Comparison of ENCODE assay signal across 13 cellular contexts in genomic region chr2:9952856-9953503, GRCh38. TPM values are rescaled to one million over a fixed set of nuclear protein-coding genes. Genes with fewer than 3 reads are reported as not detected.
DNase-seq lines count a peak whose midpoint lies in the region; ATAC-seq and TF ChIP-seq lines count a peak whose summit lies in the region.
"Had no signal": no experiment of that assay in that cellular context is flagged by ENCODE, and none has a peak within 500 bp of the region (broad histone marks: within the 10 kb centered on the region; RNA-seq: fewer than 3 reads in every experiment).

No MANE protein-coding gene starts in this region.

- no peak overlapping the region for H3K23ac ChIP-seq in neuronal stem cell (ENCODE audit: low read depth, low read length, poor library complexity)

- peak overlapping the region; percentile 62 to 94 for H3K27ac ChIP-seq in breast epithelium
- no peak overlapping the region for H3K27ac ChIP-seq in liver (ENCODE audit: low read depth in 1 of 2, low read length in 2 of 2)
- H3K27ac ChIP-seq in neuronal stem cell (replicated peaks; ENCODE audit: low read length) = no peak overlapping the region

- H3K9ac ChIP-seq in liver (ENCODE audit: low read depth in 1 of 2, low read length in 2 of 2) (peak overlapping the region; percentile 72 to 87), neuronal stem cell (ENCODE audit: low read depth, low read length, poor library complexity) (no peak overlapping the region)

- H2BK15ac ChIP-seq in neuronal stem cell (ENCODE audit: low read length) = no peak overlapping the region

- no peak overlapping the region for H3K4me2 ChIP-seq in neuronal stem cell (ENCODE audit: insufficient read depth, low read length, poor library complexity, severe bottlenecking)

- H3K4me1 Mint-ChIP-seq in MCF 10A (ENCODE audit: insufficient read depth, unreplicated experiment) = peaks cover 6% of the 10 kb centered on the region
- H3K4me1 Mint-ChIP-seq in activated CD4-positive, alpha-beta memory T cell treated with anti-CD3 and anti-CD28 coated beads for 36 hours (ENCODE audit: low read depth) = peaks cover 5% of the 10 kb centered on the region

- no peak overlapping the region for H4K91ac ChIP-seq in neuronal stem cell (ENCODE audit: low read depth, low read length, poor library complexity)

- POLR2A ChIA-PET in MCF 10A (lab: Yijun Ruan, JAX) = interaction anchor here (0.6 to 1.1 kb wide), 4 partner anchors 19 to 667 kb away, joined by 3 to 5 read pairs (median 3); no protein-coding TSS in a partner anchor
- POLR2A ChIA-PET in activated CD4-positive, alpha-beta memory T cell treated with anti-CD3 and anti-CD28 coated beads for 36 hours (lab: Charles Lee) = no interaction called here

- H3K4me3 Mint-ChIP-seq in MCF 10A (ENCODE audit: unreplicated experiment) = no peak overlapping the region
- peak overlapping the region; percentile 62 for H3K4me3 Mint-ChIP-seq in activated CD4-positive, alpha-beta memory T cell treated with anti-CD3 and anti-CD28 coated beads for 36 hours

- peaks cover 0 to 3% of the 10 kb centered on the region in 2 donors for H3K4me1 ChIP-seq in breast epithelium
- H3K4me1 ChIP-seq in liver (ENCODE audit: control insufficient read depth in 4 of 4, insufficient read depth in 4 of 4, low read length in 3 of 4) = peaks cover 0 to 18% (median 9%) of the 10 kb centered on the region in 4 donors
- H3K4me1 ChIP-seq in neuronal stem cell (ENCODE audit: control insufficient read depth in 2 of 2, insufficient read depth in 1 of 2, low read depth in 1 of 2, low read length in 2 of 2) = peaks cover 2 to 3% of the 10 kb centered on the region in 2 donors

- CTCF ChIA-PET in MCF 10A (lab: Yijun Ruan, JAX) = interaction anchor here (1.0 kb wide), 1 partner anchor 139 kb away, joined by 3 read pairs; no protein-coding TSS in a partner anchor
- CTCF ChIA-PET in activated CD4-positive, alpha-beta memory T cell treated with anti-CD3 and anti-CD28 coated beads for 36 hours (lab: Charles Lee) = interaction anchor here (0.7 to 1.8 kb wide), 3 partner anchors 31 to 154 kb away, joined by 3 to 9 read pairs (median 3); no protein-coding TSS in a partner anchor

- H3K27ac Mint-ChIP-seq in MCF 10A (ENCODE audit: low read depth, unreplicated experiment) = no peak overlapping the region
- H3K27ac Mint-ChIP-seq in activated CD4-positive, alpha-beta memory T cell treated with anti-CD3 and anti-CD28 coated beads for 36 hours = no peak overlapping the region

- no peaks in the 10 kb centered on the region for H3K79me1 ChIP-seq in neuronal stem cell (ENCODE audit: low read depth, low read length)

- ATAC-seq in HG02588 (IDR thresholded peaks at IDR 0.05; ENCODE audit: unreplicated experiment) = no peak

- H2BK5ac ChIP-seq in neuronal stem cell (ENCODE audit: low read length) = no peak overlapping the region

- H3K4me3 ChIP-seq in breast epithelium (peak overlapping the region in 2 of 3 donors; percentile 75 to 93), liver (ENCODE audit: low read depth in 1 of 3, low read length in 3 of 3) (peak overlapping the region; percentile 78 to 95 (median 83)), neuronal stem cell (ENCODE audit: low read length in 2 of 2) (no peak overlapping the region)

- no peak overlapping the region for H4K8ac ChIP-seq in neuronal stem cell (ENCODE audit: low read depth, low read length)

- H2AK5ac ChIP-seq in neuronal stem cell (ENCODE audit: low read depth, low read length) = no peak overlapping the region

- WGBS in liver = 68% methylated on average over 8 of the region's 8 CpGs
- no CpG with 5 or more reads among the region's 8 CpGs for WGBS in neuronal stem cell (ENCODE audit: extremely low coverage in 2 of 2, insufficient read length in 2 of 2, insufficient replicate concordance in 1 of 2), 2 donors

- no peak overlapping the region for H3K4ac ChIP-seq in neuronal stem cell (ENCODE audit: low read length)

- BruUV-seq in MCF 10A (replicated peaks; lab: Mats Ljungman, UMichigan) = no TSS peak

- no peak for TF ChIP-seq RAD21 in liver (IDR thresholded peaks at IDR 0.05)

- H3K27me3 Mint-ChIP-seq in MCF 10A (ENCODE audit: insufficient read depth, unreplicated experiment) = no peaks in the 10 kb centered on the region
- H3K27me3 Mint-ChIP-seq in activated CD4-positive, alpha-beta memory T cell treated with anti-CD3 and anti-CD28 coated beads for 36 hours = peaks cover 29% of the 10 kb centered on the region

- no peaks in the 10 kb centered on the region for H3K36me3 Mint-ChIP-seq in MCF 10A (ENCODE audit: insufficient read depth, unreplicated experiment)
- no peaks in the 10 kb centered on the region for H3K36me3 Mint-ChIP-seq in activated CD4-positive, alpha-beta memory T cell treated with anti-CD3 and anti-CD28 coated beads for 36 hours

- no peak overlapping the region for H2AFZ ChIP-seq in neuronal stem cell (ENCODE audit: low read length)

- TF ChIP-seq CTCF in breast epithelium (IDR thresholded peaks at IDR 0.05) (no peak), MCF 10A (IDR thresholded peaks at IDR 0.05; ENCODE audit: unreplicated experiment) (no peak), liver (IDR thresholded peaks at IDR 0.05; ENCODE audit: low read depth, low read length, missing input control) (no peak)

- H3K36me3 ChIP-seq in breast epithelium (no peaks in the 10 kb centered on the region), liver (ENCODE audit: control insufficient read depth in 4 of 4, insufficient read depth in 3 of 4, low read depth in 1 of 4, low read length in 3 of 4) (peaks cover 0 to 2% (median 0%) of the 10 kb centered on the region in 4 donors), neuronal stem cell (replicated peaks in 1 of 2; ENCODE audit: control insufficient read depth in 2 of 2, insufficient read depth in 2 of 2, low read length in 2 of 2) (no peaks in the 10 kb centered on the region)
- H3K36me3 ChIP-seq: upper lobe of left lung had no signal

- no peak for TF ChIP-seq POLR2A in breast epithelium (IDR thresholded peaks at IDR 0.05)

- H2BK120ac ChIP-seq in neuronal stem cell (ENCODE audit: low read depth, low read length) = no peak overlapping the region

- no peak for DNase-seq in breast epithelium (ENCODE audit: low spot score in 2 of 2)
- DNase-seq in MCF 10A (ENCODE audit: unreplicated experiment) = no peak
- DNase-seq in activated CD4-positive, alpha-beta memory T cell treated with anti-CD3 and anti-CD28 coated beads for 36 hours = no peak
- DNase-seq in COLO668 (lab: John Stamatoyannopoulos, UW; ENCODE audit: unreplicated experiment) = no peak
- DNase-seq in neuronal stem cell (ENCODE audit: low spot score) = no peak
- no peak for DNase-seq in DMS114 treated with DMSO at 0.1 percent for 48 hours (lab: John Stamatoyannopoulos, UW; ENCODE audit: unreplicated experiment)
- DNase-seq: activated naive CD4-positive, alpha-beta T cell treated with anti-CD3 and anti-CD28 coated beads, Interleukin-2, amount 50 U/mL, for 16 hours; AML-193; NCI-H2081; RPMI8226; upper lobe of left lung had no signal

- no peak overlapping the region for H2BK12ac ChIP-seq in neuronal stem cell (ENCODE audit: low read length)

- H3K14ac ChIP-seq in neuronal stem cell (ENCODE audit: low read length) = no peak overlapping the region

- H3K18ac ChIP-seq in neuronal stem cell (ENCODE audit: low read length) = no peak overlapping the region

- H3K27me3 ChIP-seq in breast epithelium = no peaks in the 10 kb centered on the region
- no peaks in the 10 kb centered on the region for H3K27me3 ChIP-seq in liver (ENCODE audit: control insufficient read depth in 4 of 4, insufficient read depth in 4 of 4, low read length in 3 of 4)
- H3K27me3 ChIP-seq in neuronal stem cell (ENCODE audit: control insufficient read depth in 3 of 3, insufficient read depth in 3 of 3, low read depth in 1 of 3, low read length in 3 of 3) = peaks cover 4 to 49% (median 26%) of the 10 kb centered on the region in 3 experiments

- no peaks in the 10 kb centered on the region for H3K9me3 Mint-ChIP-seq in MCF 10A (ENCODE audit: unreplicated experiment)
- no peaks in the 10 kb centered on the region for H3K9me3 Mint-ChIP-seq in activated CD4-positive, alpha-beta memory T cell treated with anti-CD3 and anti-CD28 coated beads for 36 hours

- intact Hi-C loops in breast epithelium (cut with DNase I; ENCODE audit: low total_unique reads) = loop anchor here (10.0 kb wide), 1 partner anchor 138 kb away; no protein-coding TSS in a partner anchor
- intact Hi-C loops in MCF 10A (cut with micrococcal nuclease) = no loop called here
- intact Hi-C loops in activated CD4-positive, alpha-beta memory T cell treated with anti-CD3 and anti-CD28 coated beads for 36 hours (cut with micrococcal nuclease) = loop anchor here (5.0 kb wide), 1 partner anchor 141 kb away; no protein-coding TSS in a partner anchor

- no peaks in the 10 kb centered on the region for H3K9me3 ChIP-seq in breast epithelium
- H3K9me3 ChIP-seq in liver (ENCODE audit: control insufficient read depth in 4 of 4, low read length in 3 of 4) = no peaks in the 10 kb centered on the region
- H3K9me3 ChIP-seq in neuronal stem cell (replicated peaks in 1 of 2; ENCODE audit: control insufficient read depth in 2 of 2, insufficient read depth in 1 of 2, low read depth in 1 of 2, low read length in 2 of 2) = no peaks in the 10 kb centered on the region
- H3K9me3 ChIP-seq: upper lobe of left lung had no signal

TF ChIP-seq in liver, 16 proteins besides CTCF, POLR2A, EP300 and RAD21:
- no peak for TF ChIP-seq SP1 (IDR thresholded peaks at IDR 0.05)
- no peak for TF ChIP-seq FOXA2 (IDR thresholded peaks at IDR 0.05)
- TF ChIP-seq GABPA (IDR thresholded peaks at IDR 0.05 in 1 of 2, conservative IDR thresholded peaks at IDR 0.05 in 1 of 2) = no peak
- TF ChIP-seq NR2F2 (IDR thresholded peaks at IDR 0.05) = no peak

RNA-seq across cellular contexts. Expression of gene GRHL1, which starts 1.5 kb away (rescaled TPM):
- total RNA-seq in breast epithelium (10 to 100 TPM in 2 of 3 donors, 1 to 10 TPM in 1; 2.1 to 86.3 (median 40.0) TPM), MCF 10A (2022) (0.96 and 2.0 TPM in 2 replicates), liver (10 to 100 TPM in 1 of 2 donors, 1 to 10 TPM in 1; 6.2 to 13.7 TPM)
- 1 to 10 TPM in 1 of 2 experiments, under 1 TPM in 1; 1.00 to 1.1 TPM for total RNA-seq in activated CD4-positive, alpha-beta memory T cell treated with anti-CD3 and anti-CD28 coated beads for 36 hours
- polyA plus RNA-seq in liver = 1 to 10 TPM; 3.6 to 6.0 TPM
- 1.8 TPM for polyA plus RNA-seq in neuronal stem cell (2013, experiment 1 of 2)
- polyA plus RNA-seq in neuronal stem cell (2013, experiment 2 of 2) = 1.9 TPM

Comparison
In these comparisons a context has a peak if more than half of its experiments do, and no peak if none do; other contexts are left out.
1. H3K27ac ChIP-seq: peak in breast epithelium (2 of 2); none in liver (0 of 2) and neuronal stem cell (single experiment).
2. H3K4me3 ChIP-seq: peak in breast epithelium (2 of 3) and liver (3 of 3); none in neuronal stem cell (0 of 2).